ENCODE assay signal across 28 cellular contexts in the genomic region with DNA sequence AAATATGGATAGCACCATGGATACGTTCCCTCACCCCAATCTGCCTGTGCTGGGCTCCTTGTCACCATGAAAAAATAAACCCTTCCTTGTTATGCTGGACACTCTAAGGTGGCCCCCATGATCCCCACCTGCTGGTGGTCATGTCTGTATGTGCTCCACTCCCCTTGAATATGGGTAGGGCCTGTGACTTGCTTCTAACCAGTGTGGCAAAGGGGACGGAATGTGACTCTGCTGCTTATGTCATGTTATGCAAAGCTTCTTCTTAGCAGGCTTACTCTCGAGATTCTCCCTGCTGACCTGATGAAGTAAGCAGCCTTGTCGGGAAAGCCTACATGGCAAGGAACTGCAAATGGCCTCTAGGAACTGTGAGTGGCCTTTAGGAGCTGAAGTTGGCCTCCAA.
DNase-seq lines count a peak whose midpoint lies in the region; ATAC-seq, FAIRE-seq and TF ChIP-seq lines count a peak whose summit lies in the region.
"Had no signal": no experiment of that assay in that cellular context is flagged by ENCODE, and none has a peak within 500 bp of the region (broad histone marks: within the 10 kb centered on the region; RNA-seq: fewer than 3 reads in every experiment).

No MANE protein-coding gene starts in this region.

- H3K27ac ChIP-seq in HepG2 (ENCODE audit: extremely low read length, insufficient read depth, low read length) = no peak overlapping the region
- H3K27ac ChIP-seq in right lobe of liver = no peak overlapping the region
- H3K27ac ChIP-seq in gastrocnemius medialis = peak overlapping the region; percentile 74 to 83 (median 78)
- H3K27ac ChIP-seq in dorsolateral prefrontal cortex = no peak overlapping the region
- H3K27ac ChIP-seq: gastroesophageal sphincter, lower lobe of right lung, SK-N-MC, upper lobe of left lung had no signal

- no peak overlapping the region for H3K4me3 Mint-ChIP-seq in activated T-helper 1 cell treated with anti-CD3 and anti-CD28 coated beads, Interleukin-12 subunit alpha, Interleukin-12 subunit beta, Interleukin-2, Interleukin-4 antibody, amounts not matched to agents 30 ng/mL and 10 ng/mL and 1 ng/mL, durations not matched to agents 14 hours and 24 hours and 36 hours
- H3K4me3 Mint-ChIP-seq in immature natural killer cell = no peak overlapping the region
- H3K4me3 Mint-ChIP-seq: activated CD4-positive, alpha-beta memory T cell treated with anti-CD3 and anti-CD28 coated beads, Interleukin-2, amount 10 ng/mL, durations not matched to agents 7 days and 5 days; activated naive CD4-positive, alpha-beta T cell treated with anti-CD3 and anti-CD28 coated beads, Interleukin-2, amount 10 ng/mL, durations not matched to agents 7 days and 5 days; activated T-helper 17 cell treated with anti-CD3 and anti-CD28 coated beads, Interleukin-2, amount 50 U/mL, for 72 hours; brain; CD4-positive, CD25-positive, alpha-beta regulatory T cell had no signal

- no peaks in the 10 kb centered on the region for H3K36me3 Mint-ChIP-seq in activated T-helper 1 cell treated with anti-CD3 and anti-CD28 coated beads, Interleukin-12 subunit alpha, Interleukin-12 subunit beta, Interleukin-2, Interleukin-4 antibody, amounts not matched to agents 30 ng/mL and 10 ng/mL and 1 ng/mL, durations not matched to agents 14 hours and 24 hours and 36 hours (ENCODE audit: low read depth)
- no peaks in the 10 kb centered on the region for H3K36me3 Mint-ChIP-seq in immature natural killer cell
- H3K36me3 Mint-ChIP-seq: activated naive CD4-positive, alpha-beta T cell treated with anti-CD3 and anti-CD28 coated beads, Interleukin-2, amount 10 ng/mL, durations not matched to agents 7 days and 5 days; brain; CD4-positive, CD25-positive, alpha-beta regulatory T cell had no signal

- H3K9me3 Mint-ChIP-seq in activated T-helper 1 cell treated with anti-CD3 and anti-CD28 coated beads, Interleukin-12 subunit alpha, Interleukin-12 subunit beta, Interleukin-2, Interleukin-4 antibody, amounts not matched to agents 30 ng/mL and 10 ng/mL and 1 ng/mL, durations not matched to agents 14 hours and 24 hours and 36 hours = no peaks in the 10 kb centered on the region
- H3K9me3 Mint-ChIP-seq in immature natural killer cell = peaks cover 0 to 2% (median 0%) of the 10 kb centered on the region in 6 donors
- H3K9me3 Mint-ChIP-seq: activated CD4-positive, alpha-beta memory T cell treated with anti-CD3 and anti-CD28 coated beads, Interleukin-2, amount 10 ng/mL, durations not matched to agents 7 days and 5 days; activated naive CD4-positive, alpha-beta T cell treated with anti-CD3 and anti-CD28 coated beads, Interleukin-2, amount 10 ng/mL, durations not matched to agents 7 days and 5 days; activated T-helper 17 cell treated with anti-CD3 and anti-CD28 coated beads, Interleukin-2, amount 50 U/mL, for 72 hours; brain had no signal

- ATAC-seq in HepG2 (peak; percentile 23), right lobe of liver (no peak), gastrocnemius medialis (peak; percentile 61 to 76), GM18873 (IDR thresholded peaks at IDR 0.05; ENCODE audit: low FRiP score, unreplicated experiment) (no peak)
- ATAC-seq: activated T-helper 17 cell treated with anti-CD3 and anti-CD28 coated beads, Interleukin-2, amount 50 U/mL, for 72 hours; gastroesophageal sphincter; lower lobe of right lung had no signal

- intact Hi-C loops in HepG2 (cut with micrococcal nuclease; ENCODE audit: unreplicated experiment) (loop anchor here (5.0 kb wide), 2 partner anchors 159 to 194 kb away; a partner anchor contains a TSS), right lobe of liver (cut with DNase I) (no loop called here), gastrocnemius medialis (cut with DNase I; ENCODE audit: low total_unique reads) (loop anchor here (2.0 kb wide), 1 partner anchor 32 kb away; no protein-coding TSS in a partner anchor), dorsolateral prefrontal cortex (cut with DNase I) (no loop called here)
- intact Hi-C loops in activated T-helper 1 cell treated with anti-CD3 and anti-CD28 coated beads, Interleukin-12 subunit alpha, Interleukin-12 subunit beta, Interleukin-2, Interleukin-4 antibody, amounts not matched to agents 30 ng/mL and 10 ng/mL and 1 ng/mL, durations not matched to agents 14 hours and 24 hours and 36 hours (cut with micrococcal nuclease) = no loop called here

- peaks cover 47% of the 10 kb centered on the region for H3K4me1 ChIP-seq in HepG2 (ENCODE audit: insufficient read depth, low read length)
- peaks cover 0 to 14% (median 0%) of the 10 kb centered on the region in 4 donors for H3K4me1 ChIP-seq in right lobe of liver
- H3K4me1 ChIP-seq in gastrocnemius medialis = peaks cover 34 to 37% of the 10 kb centered on the region in 2 donors

- H2AFZ ChIP-seq in HepG2 (ENCODE audit: low read length) = no peak overlapping the region

- POLR2A ChIA-PET in HepG2 (lab: Yijun Ruan, JAX) = no interaction called here

- H3K4me2 ChIP-seq in HepG2 (ENCODE audit: low read depth, low read length) = no peak overlapping the region

- TF ChIP-seq RAD21 in HepG2 (CRISPR knock-in tag; IDR thresholded peaks at IDR 0.05) = no peak

- H3K9me3 ChIP-seq in HepG2 (ENCODE audit: low read length) = no peaks in the 10 kb centered on the region
- H3K9me3 ChIP-seq in right lobe of liver = no peaks in the 10 kb centered on the region
- no peaks in the 10 kb centered on the region for H3K9me3 ChIP-seq in gastrocnemius medialis
- H3K9me3 ChIP-seq: gastroesophageal sphincter, HAP-1, lower lobe of right lung, spleen, upper lobe of left lung had no signal

- H3K27ac Mint-ChIP-seq in activated T-helper 1 cell treated with anti-CD3 and anti-CD28 coated beads, Interleukin-12 subunit alpha, Interleukin-12 subunit beta, Interleukin-2, Interleukin-4 antibody, amounts not matched to agents 30 ng/mL and 10 ng/mL and 1 ng/mL, durations not matched to agents 14 hours and 24 hours and 36 hours = no peak overlapping the region
- H3K27ac Mint-ChIP-seq in immature natural killer cell = no peak overlapping the region
- H3K27ac Mint-ChIP-seq: activated CD4-positive, alpha-beta memory T cell treated with anti-CD3 and anti-CD28 coated beads, Interleukin-2, amount 10 ng/mL, durations not matched to agents 7 days and 5 days; activated naive CD4-positive, alpha-beta T cell treated with anti-CD3 and anti-CD28 coated beads, Interleukin-2, amount 10 ng/mL, durations not matched to agents 7 days and 5 days; activated T-helper 17 cell treated with anti-CD3 and anti-CD28 coated beads, Interleukin-2, amount 50 U/mL, for 72 hours; CD4-positive, CD25-positive, alpha-beta regulatory T cell had no signal

- no peaks in the 10 kb centered on the region for H3K27me3 Mint-ChIP-seq in activated T-helper 1 cell treated with anti-CD3 and anti-CD28 coated beads, Interleukin-12 subunit alpha, Interleukin-12 subunit beta, Interleukin-2, Interleukin-4 antibody, amounts not matched to agents 30 ng/mL and 10 ng/mL and 1 ng/mL, durations not matched to agents 14 hours and 24 hours and 36 hours (ENCODE audit: insufficient read depth)
- peaks cover 2 to 5% (median 2%) of the 10 kb centered on the region in 3 donors for H3K27me3 Mint-ChIP-seq in immature natural killer cell (ENCODE audit: low read depth in 3 of 3)

- CTCF ChIA-PET in HepG2 (lab: Yijun Ruan, JAX; ENCODE audit: low intra/inter-chr PET ratio, low total read pairs) = no interaction called here

- TF ChIP-seq POLR2A in HepG2 (IDR thresholded peaks at IDR 0.05; ENCODE audit: insufficient read depth in 1 of 2, low read depth in 2 of 2, low read length in 2 of 2) (no peak), right lobe of liver (IDR thresholded peaks at IDR 0.05) (no peak), gastrocnemius medialis (IDR thresholded peaks at IDR 0.05) (no peak)

- WGBS in HepG2 (ENCODE audit: low lambda C conversion rate) = 80% methylated on average over 1 of the region's 4 CpGs
- WGBS in right lobe of liver (ENCODE audit: insufficient coverage, low coverage, low lambda C conversion rate, missing lambda C conversion rate) = 63% methylated on average over 1 of the region's 4 CpGs

- DNase-seq in HepG2 (ENCODE audit: low spot score) (no peak), right lobe of liver (no peak), islet precursor cell (peak; percentile 66), gastrocnemius medialis (peak in 1 of 2 donors; percentile 51), dorsolateral prefrontal cortex (no peak), immature natural killer cell (no peak)
- no peak for DNase-seq in activated T-helper 1 cell treated with anti-CD3 and anti-CD28 coated beads, Interleukin-12 subunit alpha, Interleukin-12 subunit beta, Interleukin-2, Interleukin-4 antibody, amounts not matched to agents 30 ng/mL and 10 ng/mL and 1 ng/mL, durations not matched to agents 14 hours and 24 hours and 36 hours (ENCODE audit: low spot score)
- DNase-seq: activated CD4-positive, alpha-beta memory T cell treated with anti-CD3 and anti-CD28 coated beads, Interleukin-2, amount 10 ng/mL, durations not matched to agents 7 days and 5 days; activated CD8-positive, alpha-beta memory T cell treated with anti-CD3 and anti-CD28 coated beads, Interleukin-2, amount 50 U/mL, for 4 hours; activated naive CD4-positive, alpha-beta T cell treated with anti-CD3 and anti-CD28 coated beads, Interleukin-2, amount 10 ng/mL, durations not matched to agents 7 days and 5 days; CD4-positive, CD25-positive, alpha-beta regulatory T cell; cerebellar nuclear complex; DND-41; GF-D8; Karpas-422; lower lobe of right lung; NCI-H1436; NCI-H2107; NCI-H446; spleen; stimulated activated CD4-positive, alpha-beta T cell treated with anti-CD3 and anti-CD28 coated beads, Interleukin-2, amount 100 ng/mL, for 48 hours; upper lobe of left lung had no signal

- in situ Hi-C loops in HepG2 (cut with HindIII; ENCODE audit: extremely low pct_ligation_motif_present, low pct_unique_long_range_greater_than_20kb) = loop anchor here (5.0 kb wide), 1 partner anchor 89 kb away; no protein-coding TSS in a partner anchor
- in situ Hi-C loops in gastrocnemius medialis (cut with MboI; ENCODE audit: low sequenced_read_pairs in 4 of 4) = no loop called here

- H3K27me3 ChIP-seq in HepG2 (ENCODE audit: control insufficient read depth in 1 of 2, insufficient read depth in 2 of 2, low read length in 2 of 2) (no peaks in the 10 kb centered on the region), right lobe of liver (no peaks in the 10 kb centered on the region), gastrocnemius medialis (no peaks in the 10 kb centered on the region), dorsolateral prefrontal cortex (no peaks in the 10 kb centered on the region)
- H3K27me3 ChIP-seq: gastroesophageal sphincter, spleen, upper lobe of left lung had no signal

- no peak overlapping the region for H3K9ac ChIP-seq in HepG2 (ENCODE audit: insufficient read depth, low read depth, low read length)

- no peak for TF ChIP-seq EP300 in HepG2 (IDR thresholded peaks at IDR 0.05; ENCODE audit: low read depth in 2 of 2, low read length in 2 of 2)
- no peak for TF ChIP-seq EP300 in HepG2 (CRISPR knock-in tag; IDR thresholded peaks at IDR 0.05; ENCODE audit: borderline replicate concordance)

- no peaks in the 10 kb centered on the region for H3K79me2 ChIP-seq in HepG2 (ENCODE audit: insufficient read depth, low read length)

- no TSS peak for BruUV-seq in HepG2 (replicated peaks; lab: Mats Ljungman, UMichigan)

- H3K4me3 ChIP-seq in HepG2 (replicated peaks in 1 of 3; ENCODE audit: insufficient read depth in 1 of 3, low read depth in 2 of 3, low read length in 3 of 3) = no peak overlapping the region
- H3K4me3 ChIP-seq in right lobe of liver = no peak overlapping the region
- H3K4me3 ChIP-seq in gastrocnemius medialis = no peak overlapping the region
- no peak overlapping the region for H3K4me3 ChIP-seq in dorsolateral prefrontal cortex
- H3K4me3 ChIP-seq: gastroesophageal sphincter, HAP-1, lower lobe of right lung, SK-N-MC, spleen, upper lobe of left lung had no signal

- no peaks in the 10 kb centered on the region for H3K4me1 Mint-ChIP-seq in activated T-helper 1 cell treated with anti-CD3 and anti-CD28 coated beads, Interleukin-12 subunit alpha, Interleukin-12 subunit beta, Interleukin-2, Interleukin-4 antibody, amounts not matched to agents 30 ng/mL and 10 ng/mL and 1 ng/mL, durations not matched to agents 14 hours and 24 hours and 36 hours (ENCODE audit: low read depth)
- H3K4me1 Mint-ChIP-seq in immature natural killer cell = no peaks in the 10 kb centered on the region
- H3K4me1 Mint-ChIP-seq: activated CD4-positive, alpha-beta memory T cell treated with anti-CD3 and anti-CD28 coated beads, Interleukin-2, amount 10 ng/mL, durations not matched to agents 7 days and 5 days; activated naive CD4-positive, alpha-beta T cell treated with anti-CD3 and anti-CD28 coated beads, Interleukin-2, amount 10 ng/mL, durations not matched to agents 7 days and 5 days; activated T-helper 17 cell treated with anti-CD3 and anti-CD28 coated beads, Interleukin-2, amount 50 U/mL, for 72 hours; CD4-positive, CD25-positive, alpha-beta regulatory T cell had no signal

- no peak for FAIRE-seq in HepG2 (lab: Jason Lieb, UNC)

- H3K36me3 ChIP-seq in HepG2 (replicated peaks in 1 of 2; ENCODE audit: control insufficient read depth in 1 of 2, insufficient read depth in 2 of 2, low read length in 2 of 2) (no peaks in the 10 kb centered on the region), right lobe of liver (no peaks in the 10 kb centered on the region), gastrocnemius medialis (no peaks in the 10 kb centered on the region)
- H3K36me3 ChIP-seq: gastroesophageal sphincter, HAP-1, lower lobe of right lung, spleen, upper lobe of left lung had no signal

- TF ChIP-seq CTCF in HepG2 (CRISPR knock-in tag; IDR thresholded peaks at IDR 0.05) = no peak
- TF ChIP-seq CTCF in right lobe of liver (IDR thresholded peaks at IDR 0.05) = no peak
- TF ChIP-seq CTCF in gastrocnemius medialis (IDR thresholded peaks at IDR 0.05 in 4 of 5, conservative IDR thresholded peaks at IDR 0.05 in 1 of 5) = no peak
- no peak for TF ChIP-seq CTCF in dorsolateral prefrontal cortex (IDR thresholded peaks at IDR 0.05 in 54 of 56, conservative IDR thresholded peaks at IDR 0.05 in 2 of 56; ENCODE audit: low read depth in 1 of 56, partially characterized antibody in 56 of 56)

- no peaks in the 10 kb centered on the region for H4K20me1 ChIP-seq in HepG2 (ENCODE audit: insufficient read depth, low read length)

Comparison
In these comparisons a context has a peak if more than half of its experiments do, and no peak if none do; other contexts are left out.
1. ATAC-seq: peak in HepG2 (single experiment) and gastrocnemius medialis (2 of 2); none in right lobe of liver (0 of 4) and GM18873 (single experiment).
2. intact Hi-C loops: an anchor here in HepG2 (5.0 kb wide) and gastrocnemius medialis (2.0 kb wide); none called in right lobe of liver, dorsolateral prefrontal cortex and activated T-helper 1 cell treated with anti-CD3 and anti-CD28 coated beads, Interleukin-12 subunit alpha, Interleukin-12 subunit beta, Interleukin-2, Interleukin-4 antibody, amounts not matched to agents 30 ng/mL and 10 ng/mL and 1 ng/mL, durations not matched to agents 14 hours and 24 hours and 36 hours.
3. H3K27ac ChIP-seq: peak in gastrocnemius medialis (4 of 4); none in HepG2 (single experiment), right lobe of liver (0 of 3) and dorsolateral prefrontal cortex (0 of 59).